ENCODE assay signal across 8 cellular contexts in the genomic region with DNA sequence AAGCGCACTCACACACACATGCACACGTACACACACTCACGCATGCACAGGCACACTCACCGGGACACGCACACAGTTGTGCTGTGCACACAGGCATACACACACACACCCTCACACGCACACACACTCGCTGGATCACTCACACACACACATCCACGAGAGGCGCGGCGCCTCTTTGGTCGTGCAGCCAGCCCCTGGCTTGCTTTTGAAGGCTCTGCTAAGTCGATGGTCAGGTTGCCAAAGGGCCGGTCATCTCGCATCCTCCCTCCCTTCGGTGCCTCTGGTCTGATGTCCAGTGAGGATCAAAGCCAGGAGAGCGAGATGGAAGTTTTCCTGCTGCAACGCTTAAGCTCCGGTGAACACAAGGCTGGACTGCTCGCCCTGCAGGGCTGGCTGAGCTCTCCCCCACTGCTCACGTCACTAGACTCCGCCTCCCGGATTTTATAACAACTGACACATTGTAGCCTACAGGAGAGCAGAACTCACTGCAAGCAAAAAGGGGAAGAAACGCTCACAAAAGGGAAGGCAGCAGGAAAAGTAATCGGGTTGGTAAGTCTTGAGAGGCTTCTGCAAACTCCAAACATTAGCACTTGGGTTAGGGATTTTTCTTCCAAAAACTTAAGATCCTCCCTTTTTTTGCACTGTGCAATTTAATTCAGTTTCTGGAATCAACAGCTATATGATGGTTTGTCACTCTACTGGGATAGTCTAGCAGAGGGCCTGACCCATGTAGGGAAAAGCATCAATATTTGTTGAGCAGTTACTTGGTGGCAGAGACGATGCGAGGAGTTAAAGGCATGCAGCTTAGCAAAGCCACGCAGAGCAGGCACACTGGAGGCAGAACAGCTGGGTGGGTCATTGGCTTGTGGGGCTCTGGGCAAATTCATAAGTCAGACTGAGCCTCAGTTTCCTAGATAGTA. TPM values are rescaled to one million over a fixed set of nuclear protein-coding genes. Genes with fewer than 3 reads are reported as not detected.
DNase-seq lines count a peak whose midpoint lies in the region; ATAC-seq lines count a peak whose summit lies in the region.

A gene (minus strand): TSS at position 374 of the 920 bp plus-strand sequence. CDS start 695 bp downstream, outside the sequence.

- ATAC-seq in HG03060 (IDR thresholded peaks at IDR 0.05; ENCODE audit: low read depth, unreplicated experiment): peak; percentile 99

- H3K9me3 ChIP-seq in iPS-18c (ENCODE audit: control insufficient read depth, insufficient read depth, low read length) (no peaks in the 10 kb centered on the region), skeletal muscle tissue (ENCODE audit: control insufficient read depth in 3 of 3, low read length in 3 of 3) (no peaks in the 10 kb centered on the region)

- in situ Hi-C loops in T47D (cut with HindIII; ENCODE audit: low pct_unique_long_range_greater_than_20kb, low sequenced_read_pairs): no loop called here

- H3K9ac ChIP-seq in skeletal muscle tissue (ENCODE audit: low read depth in 1 of 3, low read length in 3 of 3): peak within 1 kb of the TSS; percentile 63 to 87 (median 69)

- no peaks in the 10 kb centered on the region for H3K36me3 ChIP-seq in skeletal muscle tissue (ENCODE audit: control insufficient read depth in 3 of 3, insufficient read depth in 3 of 3, low read length in 3 of 3)

- H3K27ac ChIP-seq in skeletal muscle tissue (ENCODE audit: low read depth, low read length): peak within 1 kb of the TSS; percentile 79

- H3K4me3 ChIP-seq in iPS-18c (ENCODE audit: insufficient read depth, low read depth, low read length): peak within 1 kb of the TSS; percentile 55
- peak within 1 kb of the TSS; percentile 81 to 86 (median 83) for H3K4me3 ChIP-seq in skeletal muscle tissue (ENCODE audit: low read length in 3 of 3)

- DNase-seq in activated gamma-delta T cell treated with Interleukin-2 at 50 U/mL for 16 hours: peak; percentile 64
- no peak for DNase-seq in activated gamma-delta T cell (lab: John Stamatoyannopoulos, UW)
- peak; percentile 54 for DNase-seq in NCI-H2107 (lab: John Stamatoyannopoulos, UW)
- peak; percentile 78 for DNase-seq in UCSD-AML1 (lab: John Stamatoyannopoulos, UW; ENCODE audit: unreplicated experiment)
- DNase-seq in T47D (ENCODE audit: low read depth in 1 of 2, low spot score in 1 of 2): peak; percentile 76 to 97

- peaks cover 33 to 48% (median 42%) of the 10 kb centered on the region in 3 donors for H3K4me1 ChIP-seq in skeletal muscle tissue (ENCODE audit: control insufficient read depth in 3 of 3, insufficient read depth in 3 of 3, low read length in 3 of 3)

- H3K27me3 ChIP-seq in skeletal muscle tissue (ENCODE audit: control insufficient read depth in 3 of 3, insufficient read depth in 3 of 3, low read length in 3 of 3): no peaks in the 10 kb centered on the region

RNA-seq across cellular contexts. Expression of the gene that starts here (rescaled TPM):
- 15.7 TPM for total RNA-seq in skeletal muscle tissue
